8 cellular contexts compared by ENCODE assay signal in the genomic region with DNA sequence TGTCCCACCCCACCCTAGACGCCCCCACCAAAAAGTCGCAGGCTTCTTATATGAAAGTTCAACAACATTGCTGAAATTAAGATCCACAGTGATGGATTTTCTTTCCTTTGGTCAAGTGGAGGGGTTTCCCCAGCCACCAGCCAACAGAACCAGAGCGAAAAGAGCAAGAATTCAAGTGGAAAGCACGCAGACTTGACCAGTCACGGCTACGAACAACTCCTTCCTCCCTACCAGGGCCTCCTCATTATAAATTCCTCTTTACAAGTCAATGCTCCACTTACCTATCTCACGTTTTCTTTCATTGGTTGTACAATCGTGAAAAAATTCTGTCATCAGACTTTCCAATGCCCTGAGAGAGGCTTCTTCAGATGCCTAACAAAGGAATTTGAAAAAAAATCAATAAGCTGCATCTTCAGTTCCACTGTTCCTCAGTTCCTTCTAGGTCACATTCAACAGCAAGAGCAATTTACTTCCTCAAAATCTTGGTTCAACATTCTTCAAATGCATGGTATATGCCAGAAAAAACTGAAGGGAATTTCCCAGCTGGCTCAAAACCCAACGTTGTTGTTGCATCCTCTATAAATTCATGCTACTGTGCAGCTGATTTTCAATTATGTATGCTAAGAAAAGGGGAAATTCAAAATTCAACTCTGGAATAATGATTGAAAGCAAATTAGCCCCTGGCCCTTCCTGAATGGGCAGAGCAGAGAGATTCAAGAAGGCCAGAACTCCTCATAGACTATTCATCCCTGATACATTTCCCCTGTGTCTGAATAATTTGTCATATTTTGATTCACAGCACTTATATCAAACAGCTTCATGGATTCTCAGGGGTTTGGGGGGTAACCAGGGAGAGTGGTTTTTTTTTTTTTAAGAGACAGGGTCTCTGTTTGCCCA. TPM values are rescaled to one million over a fixed set of nuclear protein-coding genes. Genes with fewer than 3 reads are reported as not detected.
DNase-seq lines count a peak whose midpoint lies in the region; ATAC-seq lines count a peak whose summit lies in the region.

No MANE protein-coding gene starts in this region.

- intact Hi-C loops in activated T-helper 2 cell treated with anti-CD3 and anti-CD28 coated beads, Interferon-gamma antibody, Interleukin-2, Interleukin-4, amounts not matched to agents 10 μg/mL and 5 μg/mL and 100 μg/mL, durations not matched to agents 14 hours and 24 hours and 36 hours (cut with micrococcal nuclease): no loop called here

- H3K4me3 Mint-ChIP-seq in activated T-helper 2 cell treated with anti-CD3 and anti-CD28 coated beads, Interferon-gamma antibody, Interleukin-2, Interleukin-4, amounts not matched to agents 10 μg/mL and 5 μg/mL and 100 μg/mL, durations not matched to agents 14 hours and 24 hours and 36 hours (ENCODE audit: low read depth): no peak overlapping the region

- H3K36me3 Mint-ChIP-seq in activated T-helper 2 cell treated with anti-CD3 and anti-CD28 coated beads, Interferon-gamma antibody, Interleukin-2, Interleukin-4, amounts not matched to agents 10 μg/mL and 5 μg/mL and 100 μg/mL, durations not matched to agents 14 hours and 24 hours and 36 hours (ENCODE audit: low read depth): peaks cover 73% of the 10 kb centered on the region

- DNase-seq in AML-193 (lab: John Stamatoyannopoulos, UW): peak; percentile 30 to 46
- no peak for DNase-seq in activated T-helper 2 cell treated with anti-CD3 and anti-CD28 coated beads, Interferon-gamma antibody, Interleukin-2, Interleukin-4, amounts not matched to agents 10 μg/mL and 5 μg/mL and 100 μg/mL, durations not matched to agents 14 hours and 24 hours and 36 hours (ENCODE audit: low spot score)
- DNase-seq in medulla oblongata (ENCODE audit: extremely low spot score): peak; percentile 64
- DNase-seq in NCI-H2171 treated with DMSO at 0.1 percent for 48 hours (lab: John Stamatoyannopoulos, UW): no peak
- DNase-seq in COLO668 (lab: John Stamatoyannopoulos, UW; ENCODE audit: unreplicated experiment): no peak
- DNase-seq in stimulated activated CD4-positive, alpha-beta T cell treated with anti-CD3 and anti-CD28 coated beads, Interleukin-4, amount 100 ng/mL, for 4 hours: no peak
- no peak for DNase-seq in stimulated activated CD4-positive, alpha-beta T cell treated with anti-CD3 and anti-CD28 coated beads, Interleukin-2, amount 100 ng/mL, for 24 hours

- peak overlapping the region; percentile 95 for H3K27ac Mint-ChIP-seq in activated T-helper 2 cell treated with anti-CD3 and anti-CD28 coated beads, Interferon-gamma antibody, Interleukin-2, Interleukin-4, amounts not matched to agents 10 μg/mL and 5 μg/mL and 100 μg/mL, durations not matched to agents 14 hours and 24 hours and 36 hours

- peak; percentile 42 for ATAC-seq in HG03108 (IDR thresholded peaks at IDR 0.05; ENCODE audit: unreplicated experiment)

- peaks cover 8% of the 10 kb centered on the region for H3K9me3 Mint-ChIP-seq in activated T-helper 2 cell treated with anti-CD3 and anti-CD28 coated beads, Interferon-gamma antibody, Interleukin-2, Interleukin-4, amounts not matched to agents 10 μg/mL and 5 μg/mL and 100 μg/mL, durations not matched to agents 14 hours and 24 hours and 36 hours

- no peaks in the 10 kb centered on the region for H3K27me3 Mint-ChIP-seq in activated T-helper 2 cell treated with anti-CD3 and anti-CD28 coated beads, Interferon-gamma antibody, Interleukin-2, Interleukin-4, amounts not matched to agents 10 μg/mL and 5 μg/mL and 100 μg/mL, durations not matched to agents 14 hours and 24 hours and 36 hours (ENCODE audit: low read depth)

- H3K4me1 Mint-ChIP-seq in activated T-helper 2 cell treated with anti-CD3 and anti-CD28 coated beads, Interferon-gamma antibody, Interleukin-2, Interleukin-4, amounts not matched to agents 10 μg/mL and 5 μg/mL and 100 μg/mL, durations not matched to agents 14 hours and 24 hours and 36 hours (ENCODE audit: low read depth): peaks cover 65% of the 10 kb centered on the region

RNA-seq across cellular contexts. Expression of gene XPO6, which starts 30.9 kb away (rescaled TPM):
- 227 and 230 TPM in 2 replicates for total RNA-seq in activated T-helper 2 cell treated with anti-CD3 and anti-CD28 coated beads, Interferon-gamma antibody, Interleukin-2, Interleukin-4, amounts not matched to agents 10 μg/mL and 5 μg/mL and 100 μg/mL, durations not matched to agents 14 hours and 24 hours and 36 hours

Comparison
In these comparisons a context has a peak if more than half of its experiments do, and no peak if none do; other contexts are left out.
1. DNase-seq: peak in AML-193 (2 of 2) and medulla oblongata (single experiment); none in activated T-helper 2 cell treated with anti-CD3 and anti-CD28 coated beads, Interferon-gamma antibody, Interleukin-2, Interleukin-4, amounts not matched to agents 10 μg/mL and 5 μg/mL and 100 μg/mL, durations not matched to agents 14 hours and 24 hours and 36 hours (single experiment), NCI-H2171 treated with DMSO at 0.1 percent for 48 hours (single experiment), COLO668 (single experiment), stimulated activated CD4-positive, alpha-beta T cell treated with anti-CD3 and anti-CD28 coated beads, Interleukin-4, amount 100 ng/mL, for 4 hours (0 of 2) and stimulated activated CD4-positive, alpha-beta T cell treated with anti-CD3 and anti-CD28 coated beads, Interleukin-2, amount 100 ng/mL, for 24 hours (0 of 2).